Comparison of ENCODE assay signal across 1 cellular context in the genomic region with DNA sequence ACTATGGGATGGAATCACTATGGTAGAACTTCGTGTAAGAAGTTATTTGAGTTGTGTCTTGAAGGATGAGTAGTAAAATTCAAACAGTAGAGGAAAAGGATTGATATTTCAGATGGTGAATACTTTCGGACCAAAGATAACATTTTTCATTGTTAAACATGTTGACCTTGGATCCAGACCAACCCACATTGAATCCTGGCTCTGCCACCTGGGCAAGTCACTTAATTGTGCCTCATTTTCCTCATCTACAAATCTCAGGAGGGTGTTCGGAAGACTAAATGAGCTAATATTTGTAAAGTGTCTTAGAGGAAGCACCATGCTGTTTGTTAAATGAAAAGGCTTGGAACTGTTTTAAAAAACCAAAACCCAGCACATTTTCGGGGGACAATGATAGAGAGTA.
TF ChIP-seq lines count a peak whose summit lies in the region.

No MANE protein-coding gene starts in this region.

TF ChIP-seq in neural cell, 6 proteins besides CTCF, POLR2A, EP300 and RAD21 (continued from another document):
- TF ChIP-seq, protein P1, sequence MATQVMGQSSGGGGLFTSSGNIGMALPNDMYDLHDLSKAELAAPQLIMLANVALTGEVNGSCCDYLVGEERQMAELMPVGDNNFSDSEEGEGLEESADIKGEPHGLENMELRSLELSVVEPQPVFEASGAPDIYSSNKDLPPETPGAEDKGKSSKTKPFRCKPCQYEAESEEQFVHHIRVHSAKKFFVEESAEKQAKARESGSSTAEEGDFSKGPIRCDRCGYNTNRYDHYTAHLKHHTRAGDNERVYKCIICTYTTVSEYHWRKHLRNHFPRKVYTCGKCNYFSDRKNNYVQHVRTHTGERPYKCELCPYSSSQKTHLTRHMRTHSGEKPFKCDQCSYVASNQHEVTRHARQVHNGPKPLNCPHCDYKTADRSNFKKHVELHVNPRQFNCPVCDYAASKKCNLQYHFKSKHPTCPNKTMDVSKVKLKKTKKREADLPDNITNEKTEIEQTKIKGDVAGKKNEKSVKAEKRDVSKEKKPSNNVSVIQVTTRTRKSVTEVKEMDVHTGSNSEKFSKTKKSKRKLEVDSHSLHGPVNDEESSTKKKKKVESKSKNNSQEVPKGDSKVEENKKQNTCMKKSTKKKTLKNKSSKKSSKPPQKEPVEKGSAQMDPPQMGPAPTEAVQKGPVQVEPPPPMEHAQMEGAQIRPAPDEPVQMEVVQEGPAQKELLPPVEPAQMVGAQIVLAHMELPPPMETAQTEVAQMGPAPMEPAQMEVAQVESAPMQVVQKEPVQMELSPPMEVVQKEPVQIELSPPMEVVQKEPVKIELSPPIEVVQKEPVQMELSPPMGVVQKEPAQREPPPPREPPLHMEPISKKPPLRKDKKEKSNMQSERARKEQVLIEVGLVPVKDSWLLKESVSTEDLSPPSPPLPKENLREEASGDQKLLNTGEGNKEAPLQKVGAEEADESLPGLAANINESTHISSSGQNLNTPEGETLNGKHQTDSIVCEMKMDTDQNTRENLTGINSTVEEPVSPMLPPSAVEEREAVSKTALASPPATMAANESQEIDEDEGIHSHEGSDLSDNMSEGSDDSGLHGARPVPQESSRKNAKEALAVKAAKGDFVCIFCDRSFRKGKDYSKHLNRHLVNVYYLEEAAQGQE (IDR thresholded peaks at IDR 0.05; ENCODE audit: borderline replicate concordance), result no peak
- TF ChIP-seq SMC3 (conservative IDR thresholded peaks at IDR 0.05; ENCODE audit: poor library complexity), result no peak
- TF ChIP-seq TAF1 (IDR thresholded peaks at IDR 0.05; ENCODE audit: low read depth), result no peak
- no peak for TF ChIP-seq MXI1 (conservative IDR thresholded peaks at IDR 0.05; ENCODE audit: poor library complexity, severe bottlenecking)
